12 cellular contexts compared by ENCODE assay signal in genomic region chr3:151864423-151865101, GRCh38. TPM values are rescaled to one million over a fixed set of nuclear protein-coding genes. Genes with fewer than 3 reads are reported as not detected.
A peak's percentile ranks its signal among the peaks of the same experiment; 100 is the strongest.
DNase-seq lines count a peak whose midpoint lies in the region; ATAC-seq and TF ChIP-seq lines count a peak whose summit lies in the region.
"Had no signal": no experiment of that assay in that cellular context is flagged by ENCODE, and none has a peak within 500 bp of the region (broad histone marks: within the 10 kb centered on the region; RNA-seq: fewer than 3 reads in every experiment).

No MANE protein-coding gene starts in this region.

- H3K9me3 ChIP-seq in HCT116 (ENCODE audit: control insufficient read depth in 1 of 2, insufficient read depth in 1 of 2, low read depth in 1 of 2, low read length in 2 of 2) (no peaks in the 10 kb centered on the region), PC-9 (ENCODE audit: insufficient read depth, low read depth) (peaks cover 10% of the 10 kb centered on the region), skeletal muscle satellite cell (replicated peaks; ENCODE audit: low read length) (no peaks in the 10 kb centered on the region), Karpas-422 (ENCODE audit: low read length) (no peaks in the 10 kb centered on the region)
- H3K9me3 ChIP-seq: prostate gland had no signal

- CTCF ChIA-PET in HCT116 (lab: Charles Lee), result no interaction called here
- CTCF ChIA-PET in PC-9 (lab: Charles Lee), result no interaction called here

- H3K4me3 ChIP-seq in HCT116 (replicated peaks in 1 of 2; ENCODE audit: low read depth in 1 of 2, low read length in 2 of 2) (peak overlapping the region in 1 of 2 experiments; percentile 26; a peak in 1 of 4 replicates), PC-9 (no peak overlapping the region), skeletal muscle satellite cell (ENCODE audit: low read length) (no peak overlapping the region), Karpas-422 (ENCODE audit: low read length) (no peak overlapping the region)
- H3K4me3 ChIP-seq: prostate gland had no signal

- BruUV-seq in HCT116 (replicated peaks; lab: Mats Ljungman, UMichigan), result no TSS peak
- no TSS peak for BruUV-seq in PC-9 (replicated peaks; lab: Mats Ljungman, UMichigan)

- DNase-seq in HCT116 (ENCODE audit: low read depth, low spot score) (peak; percentile 35), PC-9 (peak in 1 of 2 experiments; percentile 82), fibroblast of gingiva (ENCODE audit: low read depth) (peak; percentile 72), Karpas-422 (no peak)
- DNase-seq: activated gamma-delta T cell treated with Interleukin-2 at 50 U/mL for 16 hours, KG1, left colon had no signal

- H2AFZ ChIP-seq in HCT116 (ENCODE audit: low read depth, low read length, poor library complexity, severe bottlenecking), result peak overlapping the region; percentile 44
- 0 out of 2 replicates have a peak overlapping the region, but pooled peaks have one; percentile 19 for H2AFZ ChIP-seq in PC-9
- H2AFZ ChIP-seq in Karpas-422 (ENCODE audit: low read length), result no peak overlapping the region

- intact Hi-C loops in HCT116 (cut with micrococcal nuclease), result no loop called here
- intact Hi-C loops in PC-9 (cut with micrococcal nuclease; ENCODE audit: unreplicated experiment), result no loop called here

- no peak for TF ChIP-seq RAD21 in HCT116 (IDR thresholded peaks at IDR 0.05; ENCODE audit: low read depth)

- no peak for TF ChIP-seq POLR2A in HCT116 (IDR thresholded peaks at IDR 0.05; ENCODE audit: borderline replicate concordance, extremely low read depth, insufficient read depth, insufficient read length)

- H3K4me2 ChIP-seq in HCT116 (ENCODE audit: low read length), result peak overlapping the region; percentile 68
- H3K4me2 ChIP-seq in PC-9, result peak overlapping the region; percentile 41
- peak overlapping the region; percentile 48 for H3K4me2 ChIP-seq in skeletal muscle satellite cell (ENCODE audit: low read length)
- no peak overlapping the region for H3K4me2 ChIP-seq in Karpas-422 (ENCODE audit: low read depth, low read length, poor library complexity, severe bottlenecking)

- H3K9me2 ChIP-seq in HCT116 (ENCODE audit: insufficient read depth) (no peaks in the 10 kb centered on the region), PC-9 (ENCODE audit: insufficient read depth) (no peaks in the 10 kb centered on the region; the same call in 1 of the 2 replicates), Karpas-422 (replicated peaks; ENCODE audit: insufficient read depth, low read length) (no peaks in the 10 kb centered on the region)

- H4K20me1 ChIP-seq in HCT116 (ENCODE audit: insufficient read depth) (no peaks in the 10 kb centered on the region), PC-9 (ENCODE audit: insufficient read depth) (no peaks in the 10 kb centered on the region), Karpas-422 (ENCODE audit: insufficient read depth, low read depth, low read length) (no peaks in the 10 kb centered on the region)

- H3F3A ChIP-seq in PC-9 (ENCODE audit: insufficient read depth, low read depth), result no peaks in the 10 kb centered on the region

- TF ChIP-seq CTCF in HCT116 (IDR thresholded peaks at IDR 0.05 in 2 of 3, conservative IDR thresholded peaks at IDR 0.05 in 1 of 3; ENCODE audit: borderline replicate concordance in 1 of 3, insufficient read depth in 1 of 3, low read depth in 2 of 3, low read length in 2 of 3) (no peak), PC-9 (conservative IDR thresholded peaks at IDR 0.05) (no peak)

- H3K27me3 ChIP-seq in HCT116 (ENCODE audit: insufficient read depth, low read length), result no peaks in the 10 kb centered on the region
- no peaks in the 10 kb centered on the region for H3K27me3 ChIP-seq in PC-9 (ENCODE audit: insufficient read depth, low read depth)
- H3K27me3 ChIP-seq in skeletal muscle satellite cell (ENCODE audit: control insufficient read depth, insufficient read depth, low read length), result no peaks in the 10 kb centered on the region
- H3K27me3 ChIP-seq in Karpas-422 (ENCODE audit: low read length), result no peaks in the 10 kb centered on the region

- H3K27ac ChIP-seq in HCT116 (ENCODE audit: low read depth, low read length) (peak overlapping the region; percentile 30; the same call in 1 of the 2 replicates), PC-9 (peak overlapping the region; percentile 38), Karpas-422 (ENCODE audit: low read length) (no peak overlapping the region)
- H3K27ac ChIP-seq: prostate gland, VCaP had no signal

- H3K4me1 ChIP-seq in HCT116 (ENCODE audit: control insufficient read depth in 1 of 2, insufficient read depth in 2 of 2, low read length in 2 of 2) (peaks cover 9 to 22% of the 10 kb centered on the region in 2 experiments), PC-9 (replicated peaks; ENCODE audit: insufficient read depth) (peaks cover 20% of the 10 kb centered on the region), skeletal muscle satellite cell (ENCODE audit: control insufficient read depth, insufficient read depth, low read length) (peaks cover 32% of the 10 kb centered on the region), Karpas-422 (ENCODE audit: low read length) (no peaks in the 10 kb centered on the region)
- H3K4me1 ChIP-seq: prostate gland had no signal

- no peaks in the 10 kb centered on the region for H3K36me3 ChIP-seq in HCT116 (ENCODE audit: control insufficient read depth in 1 of 2, insufficient read depth in 2 of 2, low read length in 2 of 2)
- 0 out of 2 replicates have a peak, but pooled peaks cover 4% of the 10 kb centered on the region for H3K36me3 ChIP-seq in PC-9 (ENCODE audit: low read depth)
- H3K36me3 ChIP-seq in skeletal muscle satellite cell (ENCODE audit: insufficient read depth, low read length), result no peaks in the 10 kb centered on the region
- H3K36me3 ChIP-seq in Karpas-422 (ENCODE audit: insufficient read depth, low read length), result no peaks in the 10 kb centered on the region
- H3K36me3 ChIP-seq: prostate gland had no signal

- peak; percentile 54; the same call in 1 of the 2 replicates for ATAC-seq in HCT116
- no peak for ATAC-seq in HG02763 (IDR thresholded peaks at IDR 0.05; ENCODE audit: unreplicated experiment)
- no peak for ATAC-seq in GM19395 (IDR thresholded peaks at IDR 0.05; ENCODE audit: unreplicated experiment)
- ATAC-seq: left colon had no signal

- peak overlapping the region; percentile 13 for H3K9ac ChIP-seq in HCT116 (ENCODE audit: low read length)
- H3K9ac ChIP-seq in skeletal muscle satellite cell (ENCODE audit: low read depth, low read length), result peak overlapping the region; percentile 7
- no peak overlapping the region for H3K9ac ChIP-seq in Karpas-422 (ENCODE audit: low read length)

- RAD21 ChIA-PET in HCT116 (lab: Charles Lee; ENCODE audit: low non-redundant PET in 1 of 2, low total read pairs in 2 of 2, uncharacterized antibody in 2 of 2, unreplicated experiment in 2 of 2), result no interaction called here

- H3K79me2 ChIP-seq in HCT116 (ENCODE audit: insufficient read depth, low read length), result no peaks in the 10 kb centered on the region
- no peaks in the 10 kb centered on the region for H3K79me2 ChIP-seq in PC-9 (ENCODE audit: low read depth)
- H3K79me2 ChIP-seq in Karpas-422 (ENCODE audit: low read length), result no peaks in the 10 kb centered on the region

- POLR2A ChIA-PET in HCT116 (lab: Charles Lee), result no interaction called here
- POLR2A ChIA-PET in PC-9 (lab: Charles Lee; ENCODE audit: unreplicated experiment), result no interaction called here

TF ChIP-seq in HCT116, 20 proteins besides CTCF, POLR2A, EP300 and RAD21 (continues in another document):
- TF ChIP-seq CEBPB (IDR thresholded peaks at IDR 0.05; ENCODE audit: low read depth), result peak; percentile 93
- no peak for TF ChIP-seq YY1 (IDR thresholded peaks at IDR 0.05; ENCODE audit: extremely low read depth, insufficient replicate concordance, low read depth, low read length)
- TF ChIP-seq ZBTB33 (IDR thresholded peaks at IDR 0.05; ENCODE audit: extremely low read depth, insufficient replicate concordance, low read length), result no peak
- no peak for TF ChIP-seq MAX (IDR thresholded peaks at IDR 0.05)
- TF ChIP-seq FOSL1 (IDR thresholded peaks at IDR 0.05; ENCODE audit: low read depth), result peak; percentile 94
- no peak for TF ChIP-seq ELF1 (IDR thresholded peaks at IDR 0.05; ENCODE audit: borderline replicate concordance, low read depth)
- TF ChIP-seq EGR1 (IDR thresholded peaks at IDR 0.05; ENCODE audit: low read depth), result no peak; the same call in 1 of the 2 replicates
- TF ChIP-seq POLR2AphosphoS5 (IDR thresholded peaks at IDR 0.05; ENCODE audit: low read depth, low read length), result no peak
- TF ChIP-seq ATF3 (IDR thresholded peaks at IDR 0.05), result peak; percentile 52
- no peak for TF ChIP-seq SIN3A (IDR thresholded peaks at IDR 0.05; ENCODE audit: low read depth)
- TF ChIP-seq SP1 (IDR thresholded peaks at IDR 0.05; ENCODE audit: low read depth), result peak; percentile 62

RNA-seq across cellular contexts. Expression of gene SUCNR1, which starts 8.9 kb away (rescaled TPM):
- total RNA-seq in HCT116 (2021; ENCODE audit: unreplicated experiment) (0.17 TPM), PC-9 (2021) (not detected in 2 replicates)
- 0.05 TPM in 1 of 2 replicates, not detected in the other for polyA plus RNA-seq in HCT116 (2012)
- not detected in 2 replicates for total RNA-seq in skeletal muscle satellite cell (2012; rRNA removed)
- total RNA-seq in Karpas-422 (2014; rRNA removed; shearing (Covaris generic); ENCODE audit: low replicate concordance), result not detected in 2 replicates
- total RNA-seq: prostate gland had no signal

RNA-seq across cellular contexts. Expression of gene AADAC, which starts 50.6 kb away (rescaled TPM):
- total RNA-seq in HCT116 (2021; ENCODE audit: unreplicated experiment) (3.8 TPM), PC-9 (2021) (2.8 and 4.7 TPM in 2 replicates)
- polyA plus RNA-seq in HCT116 (2012), result 2.6 and 3.3 TPM in 2 replicates
- total RNA-seq in skeletal muscle satellite cell (2012; rRNA removed), result under 0.01 and 0.44 TPM in 2 replicates
- total RNA-seq in Karpas-422 (2014; rRNA removed; shearing (Covaris generic); ENCODE audit: low replicate concordance), result not detected in 2 replicates
- total RNA-seq: left colon, prostate gland had no signal
